In the genomic region with DNA sequence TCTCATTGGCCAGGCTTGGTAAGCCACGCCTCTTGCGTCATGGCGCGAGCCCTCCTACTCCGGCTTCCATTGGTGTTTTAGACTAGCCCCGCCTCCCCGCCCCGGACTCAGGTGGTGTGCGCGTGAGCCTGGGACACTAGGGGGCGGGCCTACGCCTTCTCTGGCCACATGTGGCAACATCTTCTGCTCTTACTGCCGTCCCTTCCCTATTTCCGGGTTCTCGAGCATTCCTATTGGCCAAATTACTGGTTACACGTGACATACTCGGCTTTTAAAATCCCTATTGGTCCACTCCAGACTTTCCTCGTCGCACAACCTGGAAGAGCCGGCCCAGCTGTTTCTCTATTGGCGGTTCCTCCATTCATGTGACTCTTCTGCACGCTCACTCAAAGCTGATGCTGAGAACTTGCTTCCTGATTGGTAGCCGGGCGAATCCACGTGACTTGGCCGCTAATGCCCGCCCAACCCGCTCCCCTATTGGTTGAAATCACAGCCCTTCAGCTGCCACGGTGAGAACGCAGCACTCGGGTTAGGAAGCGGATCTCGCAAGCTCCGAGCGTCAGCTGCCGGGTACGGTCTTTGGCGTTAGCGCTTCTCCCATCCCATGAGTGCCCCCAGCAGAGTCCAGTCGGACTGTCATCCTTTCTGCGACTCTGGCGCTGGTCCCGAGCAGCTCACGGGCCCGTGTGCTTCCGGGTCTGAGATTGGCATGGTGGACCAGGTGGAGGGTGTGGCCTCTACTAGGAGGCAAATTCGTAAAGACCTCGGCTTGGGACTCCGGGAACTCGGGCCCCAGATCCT, we compare ENCODE assay signal across 8 cellular contexts. TPM values are rescaled to one million over a fixed set of nuclear protein-coding genes. Genes with fewer than 3 reads are reported as not detected.
A peak's percentile ranks its signal among the peaks of the same experiment; 100 is the strongest.
DNase-seq lines count a peak whose midpoint lies in the region; TF ChIP-seq lines count a peak whose summit lies in the region.

A gene with protein sequence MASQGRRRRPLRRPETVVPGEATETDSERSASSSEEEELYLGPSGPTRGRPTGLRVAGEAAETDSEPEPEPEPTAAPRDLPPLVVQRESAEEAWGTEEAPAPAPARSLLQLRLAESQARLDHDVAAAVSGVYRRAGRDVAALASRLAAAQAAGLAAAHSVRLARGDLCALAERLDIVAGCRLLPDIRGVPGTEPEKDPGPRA (plus strand): TSS at position 523 of the 801 bp plus-strand sequence. CDS start 513 bp downstream, outside the sequence.

- peak within 1 kb of the TSS; percentile 93 for H3K4me2 ChIP-seq in MM.1S (ENCODE audit: low read depth, low read length)
- peak within 1 kb of the TSS; percentile 84 for H3K4me2 ChIP-seq in neural cell (ENCODE audit: low read length)

- peak in 1 of 4 donors; percentile 29 for TF ChIP-seq POLR2A in stomach (IDR thresholded peaks at IDR 0.05)

- 0 to 1% (median 1%) methylated on average over 33 to 50 of the region's 50 CpGs for WGBS in stomach, 5 donors

- H3K27ac ChIP-seq in MM.1S (ENCODE audit: low read length) (peak within 1 kb of the TSS; percentile 74), neural cell (ENCODE audit: low read length) (peak within 1 kb of the TSS; percentile 71), stomach (peak within 1 kb of the TSS; percentile 93 to 97 (median 95))

- intact Hi-C loops in stomach (cut with DNase I; ENCODE audit: low total_unique reads) = no loop called here

- H3K4me1 ChIP-seq in HAP-1 = peaks cover 4% of the 10 kb centered on the region
- H3K4me1 ChIP-seq in MM.1S (ENCODE audit: low read length) = 0 out of 2 replicates have a peak, but pooled peaks cover 3% of the 10 kb centered on the region
- H3K4me1 ChIP-seq in stomach = peaks cover 32 to 58% (median 42%) of the 10 kb centered on the region in 4 donors

- peak within 1 kb of the TSS; percentile 75 for H3K4me3 ChIP-seq in HAP-1
- peak within 1 kb of the TSS; percentile 100 for H3K4me3 ChIP-seq in MM.1S (ENCODE audit: low read length)
- peak within 1 kb of the TSS; percentile 96 for H3K4me3 ChIP-seq in fibroblast of villous mesenchyme (ENCODE audit: low read depth, low read length)
- H3K4me3 ChIP-seq in neural cell (ENCODE audit: low read length) = peak within 1 kb of the TSS; percentile 81
- H3K4me3 ChIP-seq in stomach = peak within 1 kb of the TSS; percentile 69 to 93 (median 78)

- peaks cover 8% of the 10 kb centered on the region; the same call in 1 of the 2 replicates for H3K36me3 ChIP-seq in HAP-1 (replicated peaks)
- no peaks in the 10 kb centered on the region for H3K36me3 ChIP-seq in MM.1S (replicated peaks; ENCODE audit: insufficient read depth, low read length)
- no peaks in the 10 kb centered on the region for H3K36me3 ChIP-seq in neural cell (ENCODE audit: insufficient read depth, low read length)
- H3K36me3 ChIP-seq in stomach = peaks cover 0 to 12% (median 7%) of the 10 kb centered on the region in 4 donors

- H3K27me3 ChIP-seq in HAP-1 (ENCODE audit: low read depth) (no peaks in the 10 kb centered on the region), MM.1S (replicated peaks; ENCODE audit: insufficient read depth, low read length) (no peaks in the 10 kb centered on the region), neural cell (ENCODE audit: insufficient read depth, low read depth, low read length) (no peaks in the 10 kb centered on the region), stomach (no peaks in the 10 kb centered on the region)

- H3F3A ChIP-seq in MM.1S (ENCODE audit: insufficient read depth, low read length) (peaks cover 8% of the 10 kb centered on the region; the same call in 1 of the 2 replicates), neural cell (ENCODE audit: insufficient read depth, low read length, poor library complexity, severe bottlenecking) (no peaks in the 10 kb centered on the region)

- H3K9me2 ChIP-seq in MM.1S (replicated peaks; ENCODE audit: insufficient read depth, low read length) (no peaks in the 10 kb centered on the region), neural cell (ENCODE audit: insufficient read depth, low read length) (no peaks in the 10 kb centered on the region)

- H3K9ac ChIP-seq in MM.1S (ENCODE audit: low read length) (peak within 1 kb of the TSS; percentile 92), neural cell (ENCODE audit: low read length) (peak within 1 kb of the TSS; percentile 71)

- H4K20me1 ChIP-seq in MM.1S (ENCODE audit: insufficient read depth, low read length) = no peaks in the 10 kb centered on the region
- no peaks in the 10 kb centered on the region for H4K20me1 ChIP-seq in neural cell (ENCODE audit: insufficient read depth)

- H3K9me3 ChIP-seq in HAP-1 = no peaks in the 10 kb centered on the region
- no peaks in the 10 kb centered on the region for H3K9me3 ChIP-seq in MM.1S (replicated peaks; ENCODE audit: insufficient read depth, low read length)
- no peaks in the 10 kb centered on the region for H3K9me3 ChIP-seq in neural cell (ENCODE audit: low read length)
- no peaks in the 10 kb centered on the region for H3K9me3 ChIP-seq in stomach

- TF ChIP-seq CTCF in MM.1S (IDR thresholded peaks at IDR 0.05; ENCODE audit: low read length) (peak; percentile 37), fibroblast of villous mesenchyme (IDR thresholded peaks at IDR 0.05; ENCODE audit: insufficient read depth, low read depth, low read length) (peak; percentile 35), neural cell (IDR thresholded peaks at IDR 0.05; ENCODE audit: poor library complexity, severe bottlenecking) (peak; percentile 90), stomach (IDR thresholded peaks at IDR 0.05) (peak in 4 of 7 experiments; percentile 21 to 72 (median 42))

- H2AFZ ChIP-seq in MM.1S (ENCODE audit: low read length) = peak within 1 kb of the TSS; percentile 94
- peak within 1 kb of the TSS; percentile 65 for H2AFZ ChIP-seq in neural cell (ENCODE audit: low read depth, low read length)

- peaks cover 34% of the 10 kb centered on the region for H3K79me2 ChIP-seq in MM.1S (ENCODE audit: low read length)
- H3K79me2 ChIP-seq in neural cell (replicated peaks; ENCODE audit: insufficient read depth, low read length) = no peaks in the 10 kb centered on the region

- peak; percentile 100 for DNase-seq in GDM1 (lab: John Stamatoyannopoulos, UW)
- peak; percentile 100 for DNase-seq in HAP-1 (ENCODE audit: low spot score in 2 of 2)
- peak; percentile 99 for DNase-seq in MM.1S
- DNase-seq in SIG-M5 (lab: John Stamatoyannopoulos, UW) = peak; percentile 100
- peak; percentile 97 for DNase-seq in activated gamma-delta T cell (lab: John Stamatoyannopoulos, UW)
- peak; percentile 100 for DNase-seq in fibroblast of villous mesenchyme (ENCODE audit: low read depth)
- DNase-seq in stomach = peak; percentile 100

- peak; percentile 21 for TF ChIP-seq RAD21 in neural cell (conservative IDR thresholded peaks at IDR 0.05)

- in situ Hi-C loops in HAP-1 (cut with MboI; ENCODE audit: low sequenced_read_pairs) = no loop called here

- peak; percentile 54 for TF ChIP-seq EP300 in neural cell (conservative IDR thresholded peaks at IDR 0.05; ENCODE audit: poor library complexity, severe bottlenecking)
- no peak for TF ChIP-seq EP300 in stomach (IDR thresholded peaks at IDR 0.05)

TF ChIP-seq in neural cell, 6 proteins besides CTCF, POLR2A, EP300 and RAD21:
- TF ChIP-seq MXI1 (conservative IDR thresholded peaks at IDR 0.05; ENCODE audit: poor library complexity, severe bottlenecking) (peak; percentile 99), SMC3 (conservative IDR thresholded peaks at IDR 0.05; ENCODE audit: poor library complexity) (peak; percentile 15), TAF1 (IDR thresholded peaks at IDR 0.05; ENCODE audit: low read depth) (no peak), EZH2 (IDR thresholded peaks at IDR 0.05; ENCODE audit: borderline replicate concordance, insufficient read depth, low read length, poor library complexity, severe bottlenecking) (no peak), POLR2AphosphoS5 (IDR thresholded peaks at IDR 0.05) (peak; percentile 81)
- TF ChIP-seq, protein P1, sequence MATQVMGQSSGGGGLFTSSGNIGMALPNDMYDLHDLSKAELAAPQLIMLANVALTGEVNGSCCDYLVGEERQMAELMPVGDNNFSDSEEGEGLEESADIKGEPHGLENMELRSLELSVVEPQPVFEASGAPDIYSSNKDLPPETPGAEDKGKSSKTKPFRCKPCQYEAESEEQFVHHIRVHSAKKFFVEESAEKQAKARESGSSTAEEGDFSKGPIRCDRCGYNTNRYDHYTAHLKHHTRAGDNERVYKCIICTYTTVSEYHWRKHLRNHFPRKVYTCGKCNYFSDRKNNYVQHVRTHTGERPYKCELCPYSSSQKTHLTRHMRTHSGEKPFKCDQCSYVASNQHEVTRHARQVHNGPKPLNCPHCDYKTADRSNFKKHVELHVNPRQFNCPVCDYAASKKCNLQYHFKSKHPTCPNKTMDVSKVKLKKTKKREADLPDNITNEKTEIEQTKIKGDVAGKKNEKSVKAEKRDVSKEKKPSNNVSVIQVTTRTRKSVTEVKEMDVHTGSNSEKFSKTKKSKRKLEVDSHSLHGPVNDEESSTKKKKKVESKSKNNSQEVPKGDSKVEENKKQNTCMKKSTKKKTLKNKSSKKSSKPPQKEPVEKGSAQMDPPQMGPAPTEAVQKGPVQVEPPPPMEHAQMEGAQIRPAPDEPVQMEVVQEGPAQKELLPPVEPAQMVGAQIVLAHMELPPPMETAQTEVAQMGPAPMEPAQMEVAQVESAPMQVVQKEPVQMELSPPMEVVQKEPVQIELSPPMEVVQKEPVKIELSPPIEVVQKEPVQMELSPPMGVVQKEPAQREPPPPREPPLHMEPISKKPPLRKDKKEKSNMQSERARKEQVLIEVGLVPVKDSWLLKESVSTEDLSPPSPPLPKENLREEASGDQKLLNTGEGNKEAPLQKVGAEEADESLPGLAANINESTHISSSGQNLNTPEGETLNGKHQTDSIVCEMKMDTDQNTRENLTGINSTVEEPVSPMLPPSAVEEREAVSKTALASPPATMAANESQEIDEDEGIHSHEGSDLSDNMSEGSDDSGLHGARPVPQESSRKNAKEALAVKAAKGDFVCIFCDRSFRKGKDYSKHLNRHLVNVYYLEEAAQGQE (IDR thresholded peaks at IDR 0.05; ENCODE audit: borderline replicate concordance) = no peak

RNA-seq across cellular contexts. Expression of the gene that starts here (rescaled TPM):
- total RNA-seq in fibroblast of villous mesenchyme (4.3 and 5.8 TPM in 2 replicates), stomach (10 to 100 TPM in 2 of 5 donors, 1 to 10 TPM in 3; 3.1 to 71.0 (median 8.3) TPM)
- polyA plus RNA-seq in neural cell (1.8 and 4.3 TPM in 2 replicates), stomach (1 to 10 TPM; 3.5 to 7.5 (median 4.3) TPM)
- 6.0 and 7.3 TPM in 2 replicates for polyA minus RNA-seq in neural cell

Comparison
In these comparisons a context has a peak if more than half of its experiments do, and no peak if none do; other contexts are left out.
1. Peak in every context shown above with its lines: DNase-seq, H3K4me3 ChIP-seq and H3K27ac ChIP-seq.
2. CTCF ChIP-seq: peak in every context shown above with its lines; median percentile 90 in neural cell; 42 in stomach; 37 in MM.1S; 35 in fibroblast of villous mesenchyme.